In genomic region chr4:7295917-7296660, GRCh38 we compare ENCODE assay signal across 8 cellular contexts.
DNase-seq lines count a peak whose midpoint lies in the region; ATAC-seq, FAIRE-seq and TF ChIP-seq lines count a peak whose summit lies in the region.

No MANE protein-coding gene starts in this region.

- TF ChIP-seq POLR2A in GM12892 (IDR thresholded peaks at IDR 0.05; ENCODE audit: low read depth, low read length) = no peak

- H3K4me3 ChIP-seq in foreskin fibroblast (ENCODE audit: low read depth in 1 of 2, low read length in 2 of 2) = no peak overlapping the region
- no peak overlapping the region for H3K4me3 ChIP-seq in retinal pigment epithelial cell (ENCODE audit: low read length)

- FAIRE-seq in RCC 7860 (lab: Jason Lieb, UNC) = no peak
- no peak for FAIRE-seq in GM12892 (lab: Jason Lieb, UNC)

- TF ChIP-seq CTCF in GM12873 (IDR thresholded peaks at IDR 0.05; ENCODE audit: insufficient read depth, low read depth, low read length, missing control alignments) = peak; percentile 59
- peak; percentile 62 for TF ChIP-seq CTCF in foreskin fibroblast (IDR thresholded peaks at IDR 0.05; ENCODE audit: low read depth, low read length)
- TF ChIP-seq CTCF in retinal pigment epithelial cell (conservative IDR thresholded peaks at IDR 0.05; ENCODE audit: low read depth, low read length) = peak; percentile 74

- ATAC-seq in HG02588 (IDR thresholded peaks at IDR 0.05; ENCODE audit: unreplicated experiment) = no peak

- peak; percentile 22 for DNase-seq in RCC 7860 (ENCODE audit: low spot score)
- peak; percentile 5 to 20 for DNase-seq in foreskin fibroblast
- DNase-seq in retinal pigment epithelial cell (ENCODE audit: low read depth) = no peak
- DNase-seq in CD1c-positive myeloid dendritic cell (ENCODE audit: extremely low spot score) = no peak
- DNase-seq in AML-193 (lab: John Stamatoyannopoulos, UW) = no peak
- no peak for DNase-seq in GM12892 (ENCODE audit: insufficient read length)

Comparison
In these comparisons a context has a peak if more than half of its experiments do, and no peak if none do; other contexts are left out.
1. DNase-seq: peak in RCC 7860 (single experiment) and foreskin fibroblast (2 of 2); none in retinal pigment epithelial cell (single experiment), CD1c-positive myeloid dendritic cell (single experiment), AML-193 (0 of 2) and GM12892 (single experiment).
2. Peak in every context shown above with its lines, with median percentiles within 50 percentile points of each other: CTCF ChIP-seq.